ENCODE assay signal across 20 cellular contexts in the genomic region with DNA sequence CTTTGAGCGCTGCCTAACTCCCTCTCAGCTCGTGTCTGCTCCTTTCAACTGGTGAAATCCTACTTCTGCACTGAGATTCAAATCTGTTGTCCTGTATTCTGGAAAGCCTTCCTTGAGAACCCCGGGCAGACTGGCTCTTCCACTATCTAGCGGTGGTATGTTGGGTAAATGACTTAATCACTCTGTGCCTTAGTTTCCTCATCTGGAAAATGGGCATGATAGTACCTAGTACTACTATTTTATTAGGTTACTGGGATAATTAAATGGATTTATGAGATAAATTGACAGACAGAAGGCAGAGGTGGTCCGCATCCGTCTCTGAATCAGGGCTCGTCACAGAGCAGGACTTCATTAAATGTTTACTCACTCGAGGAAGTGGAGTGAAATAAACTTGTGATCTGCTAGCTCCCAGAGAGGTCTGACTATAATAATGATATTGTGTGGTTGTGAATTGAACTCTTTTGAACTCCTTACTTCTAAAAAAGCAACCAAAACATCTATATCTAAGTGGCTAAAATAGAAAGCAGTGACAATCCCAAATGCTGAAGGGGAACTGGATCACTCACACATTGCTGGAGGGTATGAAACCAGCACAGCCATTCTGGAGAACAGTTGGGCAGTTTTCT. TPM values are rescaled to one million over a fixed set of nuclear protein-coding genes. Genes with fewer than 3 reads are reported as not detected.
A peak's percentile ranks its signal among the peaks of the same experiment; 100 is the strongest.
DNase-seq lines count a peak whose midpoint lies in the region; ATAC-seq and TF ChIP-seq lines count a peak whose summit lies in the region.
"Had no signal": no experiment of that assay in that cellular context is flagged by ENCODE, and none has a peak within 500 bp of the region (broad histone marks: within the 10 kb centered on the region; RNA-seq: fewer than 3 reads in every experiment).

No MANE protein-coding gene starts in this region.

- no peaks in the 10 kb centered on the region for H3K27me3 Mint-ChIP-seq in activated CD8-positive, alpha-beta memory T cell treated with anti-CD3 and anti-CD28 coated beads, Interleukin-2, amount 10 ng/mL, durations not matched to agents 7 days and 5 days
- H3K27me3 Mint-ChIP-seq in natural killer cell treated with Interleukin-12 subunit alpha and Interleukin-12 subunit beta and Interleukin-15 and Interleukin-18, amount 100 ng/mL, for 72 hours, result no peaks in the 10 kb centered on the region
- peaks cover 15% of the 10 kb centered on the region for H3K27me3 Mint-ChIP-seq in MCF 10A (ENCODE audit: insufficient read depth, unreplicated experiment)

- H3K4me3 Mint-ChIP-seq in activated CD8-positive, alpha-beta memory T cell treated with anti-CD3 and anti-CD28 coated beads, Interleukin-2, amount 10 ng/mL, durations not matched to agents 7 days and 5 days, result no peak overlapping the region
- peak overlapping the region; percentile 68 for H3K4me3 Mint-ChIP-seq in natural killer cell treated with Interleukin-12 subunit alpha and Interleukin-12 subunit beta and Interleukin-15 and Interleukin-18, amount 100 ng/mL, for 72 hours
- no peak overlapping the region for H3K4me3 Mint-ChIP-seq in MCF 10A (ENCODE audit: unreplicated experiment)
- H3K4me3 Mint-ChIP-seq: neural progenitor cell had no signal

- DNase-seq in activated CD8-positive, alpha-beta memory T cell treated with anti-CD3 and anti-CD28 coated beads, Interleukin-2, amount 10 ng/mL, durations not matched to agents 7 days and 5 days, result peak; percentile 12
- DNase-seq in activated CD8-positive, alpha-beta memory T cell treated with anti-CD3 and anti-CD28 coated beads, Interleukin-2, amount 50 U/mL, for 4 hours, result no peak
- DNase-seq in natural killer cell treated with Interleukin-12 subunit alpha and Interleukin-12 subunit beta and Interleukin-15 and Interleukin-18, amount 100 ng/mL, for 72 hours (ENCODE audit: low spot score), result no peak
- DNase-seq in MCF 10A (ENCODE audit: unreplicated experiment), result no peak
- DNase-seq: anterior cingulate cortex, C1 segment of cervical spinal cord, DMS53, left colon, T1000 had no signal

- peaks cover 74% of the 10 kb centered on the region for H4K20me1 ChIP-seq in OCI-LY3 (ENCODE audit: insufficient read depth, low read length)

- H3K9ac ChIP-seq in OCI-LY3 (ENCODE audit: low read length), result peak overlapping the region; percentile 16; the same call in 1 of the 2 replicates
- H3K9ac ChIP-seq: neural progenitor cell had no signal

- no peak overlapping the region for H3K4me3 ChIP-seq in OCI-LY3 (ENCODE audit: low read length)
- H3K4me3 ChIP-seq: A549, neural progenitor cell, SJSA1 had no signal

- ATAC-seq in activated CD8-positive, alpha-beta memory T cell treated with anti-CD3 and anti-CD28 coated beads, Interleukin-2, amount 10 ng/mL, durations not matched to agents 7 days and 5 days, result no peak
- peak in 1 of 2 donors; percentile 59 for ATAC-seq in natural killer cell treated with Interleukin-12 subunit alpha and Interleukin-12 subunit beta and Interleukin-15 and Interleukin-18, amount 100 ng/mL, for 72 hours
- ATAC-seq in GM18873 (IDR thresholded peaks at IDR 0.05; ENCODE audit: low FRiP score, unreplicated experiment), result no peak
- no peak for ATAC-seq in GM19023 (IDR thresholded peaks at IDR 0.05; ENCODE audit: unreplicated experiment)
- ATAC-seq: A549, esophagus mucosa, HCT116, left colon had no signal

- H3K9me3 ChIP-seq in OCI-LY3 (ENCODE audit: insufficient read depth, low read length), result no peaks in the 10 kb centered on the region
- H3K9me3 ChIP-seq: A549, SJSA1 had no signal

- H3K27me3 ChIP-seq in OCI-LY3 (ENCODE audit: low read depth, low read length), result no peaks in the 10 kb centered on the region
- H3K27me3 ChIP-seq: neural progenitor cell had no signal

- H3K36me3 Mint-ChIP-seq in activated CD8-positive, alpha-beta memory T cell treated with anti-CD3 and anti-CD28 coated beads, Interleukin-2, amount 10 ng/mL, durations not matched to agents 7 days and 5 days, result peaks cover 61% of the 10 kb centered on the region
- peaks cover 24% of the 10 kb centered on the region for H3K36me3 Mint-ChIP-seq in natural killer cell treated with Interleukin-12 subunit alpha and Interleukin-12 subunit beta and Interleukin-15 and Interleukin-18, amount 100 ng/mL, for 72 hours
- H3K36me3 Mint-ChIP-seq in MCF 10A (ENCODE audit: insufficient read depth, unreplicated experiment), result no peaks in the 10 kb centered on the region
- H3K36me3 Mint-ChIP-seq: neural progenitor cell had no signal

- peak overlapping the region; percentile 14; the same call in 1 of the 2 replicates for H3K4me2 ChIP-seq in OCI-LY3 (ENCODE audit: low read length)
- H3K4me2 ChIP-seq: A549, neural progenitor cell had no signal

- no peak for TF ChIP-seq CTCF in OCI-LY3 (IDR thresholded peaks at IDR 0.05; ENCODE audit: low read depth, low read length)
- no peak for TF ChIP-seq CTCF in MCF 10A (IDR thresholded peaks at IDR 0.05; ENCODE audit: unreplicated experiment)

- POLR2A ChIA-PET in MCF 10A (lab: Yijun Ruan, JAX), result no interaction called here

- BruUV-seq in MCF 10A (replicated peaks; lab: Mats Ljungman, UMichigan), result no TSS peak

- peaks cover 72% of the 10 kb centered on the region for H3K36me3 ChIP-seq in OCI-LY3 (replicated peaks; ENCODE audit: low read depth, low read length)
- H3K36me3 ChIP-seq: neural progenitor cell, SJSA1 had no signal

- H3K9me3 Mint-ChIP-seq in activated CD8-positive, alpha-beta memory T cell treated with anti-CD3 and anti-CD28 coated beads, Interleukin-2, amount 10 ng/mL, durations not matched to agents 7 days and 5 days (ENCODE audit: low read depth), result no peaks in the 10 kb centered on the region
- no peaks in the 10 kb centered on the region for H3K9me3 Mint-ChIP-seq in natural killer cell treated with Interleukin-12 subunit alpha and Interleukin-12 subunit beta and Interleukin-15 and Interleukin-18, amount 100 ng/mL, for 72 hours
- no peaks in the 10 kb centered on the region for H3K9me3 Mint-ChIP-seq in MCF 10A (ENCODE audit: unreplicated experiment)
- H3K9me3 Mint-ChIP-seq: neural progenitor cell had no signal

- peaks cover 99% of the 10 kb centered on the region for H3K79me2 ChIP-seq in OCI-LY3 (ENCODE audit: low read length)

- peak overlapping the region; percentile 67 for H3K27ac Mint-ChIP-seq in activated CD8-positive, alpha-beta memory T cell treated with anti-CD3 and anti-CD28 coated beads, Interleukin-2, amount 10 ng/mL, durations not matched to agents 7 days and 5 days
- H3K27ac Mint-ChIP-seq in natural killer cell treated with Interleukin-12 subunit alpha and Interleukin-12 subunit beta and Interleukin-15 and Interleukin-18, amount 100 ng/mL, for 72 hours, result peak overlapping the region; percentile 69 to 78
- no peak overlapping the region for H3K27ac Mint-ChIP-seq in MCF 10A (ENCODE audit: low read depth, unreplicated experiment)
- H3K27ac Mint-ChIP-seq: neural progenitor cell, progenitor cell of endocrine pancreas had no signal

- CTCF ChIA-PET in activated CD8-positive, alpha-beta memory T cell treated with anti-CD3 and anti-CD28 coated beads, Interleukin-2, amount 10 ng/mL, durations not matched to agents 7 days and 5 days (lab: Charles Lee), result interaction anchor here (1.0 to 1.1 kb wide), 2 partner anchors 10 to 80 kb away, joined by 3 read pairs; no protein-coding TSS in a partner anchor
- CTCF ChIA-PET in MCF 10A (lab: Yijun Ruan, JAX), result no interaction called here

- no peak overlapping the region for H2AFZ ChIP-seq in OCI-LY3 (ENCODE audit: low read depth, low read length)
- H2AFZ ChIP-seq: neural progenitor cell had no signal

- peaks cover 98% of the 10 kb centered on the region for H3K4me1 ChIP-seq in OCI-LY3 (ENCODE audit: low read length)
- H3K4me1 ChIP-seq: neural progenitor cell, SJSA1 had no signal

- intact Hi-C loops in MCF 10A (cut with micrococcal nuclease), result no loop called here

- H3K27ac ChIP-seq in OCI-LY3 (ENCODE audit: low read length) (peak overlapping the region; percentile 92), angular gyrus (ENCODE audit: low read depth, low read length) (peak overlapping the region; percentile 5)
- H3K27ac ChIP-seq: A549, neural progenitor cell, SJSA1 had no signal

- peaks cover 70% of the 10 kb centered on the region for H3K4me1 Mint-ChIP-seq in activated CD8-positive, alpha-beta memory T cell treated with anti-CD3 and anti-CD28 coated beads, Interleukin-2, amount 10 ng/mL, durations not matched to agents 7 days and 5 days
- H3K4me1 Mint-ChIP-seq in natural killer cell treated with Interleukin-12 subunit alpha and Interleukin-12 subunit beta and Interleukin-15 and Interleukin-18, amount 100 ng/mL, for 72 hours (ENCODE audit: low read depth in 2 of 2), result peaks cover 55 to 59% of the 10 kb centered on the region in 2 donors
- peaks cover 8% of the 10 kb centered on the region for H3K4me1 Mint-ChIP-seq in MCF 10A (ENCODE audit: insufficient read depth, unreplicated experiment)

RNA-seq across cellular contexts. Expression of a gene that starts 26.6 kb away (rescaled TPM):
- total RNA-seq in activated CD8-positive, alpha-beta memory T cell treated with anti-CD3 and anti-CD28 coated beads, Interleukin-2, amount 10 ng/mL, durations not matched to agents 7 days and 5 days, result 100 to 1,000 TPM in 1 of 2 experiments, 10 to 100 TPM in 1; 86.5 to 128 TPM
- total RNA-seq in natural killer cell treated with Interleukin-12 subunit alpha and Interleukin-12 subunit beta and Interleukin-15 and Interleukin-18, amount 100 ng/mL, for 72 hours, result 100 to 1,000 TPM in 1 of 2 donors, 10 to 100 TPM in 1; 74.6 to 119 TPM
- total RNA-seq in MCF 10A (2022), result not detected in 2 replicates
- total RNA-seq: M059J, progenitor cell of endocrine pancreas had no signal

Comparison
In these comparisons a context has a peak if more than half of its experiments do, and no peak if none do; other contexts are left out.
1. RNA of a gene that starts 26.6 kb away (total RNA-seq): 86.5 to 128 TPM in activated CD8-positive, alpha-beta memory T cell treated with anti-CD3 and anti-CD28 coated beads, Interleukin-2, amount 10 ng/mL, durations not matched to agents 7 days and 5 days and 74.6 to 119 TPM in natural killer cell treated with Interleukin-12 subunit alpha and Interleukin-12 subunit beta and Interleukin-15 and Interleukin-18, amount 100 ng/mL, for 72 hours; not detected in MCF 10A; every median in the first group is over 10 times any median in the second.